8 cellular contexts compared by ENCODE assay signal in the genomic region with DNA sequence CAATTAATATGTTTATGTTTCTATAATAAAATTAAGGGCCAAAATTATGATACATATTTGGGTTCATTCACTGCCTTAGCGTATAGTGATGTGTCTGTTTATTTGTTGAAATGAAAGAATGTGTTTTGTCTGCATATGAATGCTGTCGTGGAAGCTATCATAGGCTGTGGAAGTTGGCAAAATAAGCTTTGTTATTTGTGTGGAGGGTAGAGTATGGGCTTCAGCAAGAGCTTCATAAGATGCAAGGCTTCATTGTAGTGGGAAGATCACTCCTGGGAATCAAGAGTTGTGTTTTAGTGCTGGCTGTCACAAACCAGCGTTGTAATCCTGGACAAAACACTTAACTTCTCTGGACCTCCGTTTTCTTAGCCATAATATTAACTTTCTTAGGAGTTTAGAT. TPM values are rescaled to one million over a fixed set of nuclear protein-coding genes. Genes with fewer than 3 reads are reported as not detected.
DNase-seq lines count a peak whose midpoint lies in the region; ATAC-seq and TF ChIP-seq lines count a peak whose summit lies in the region.

No MANE protein-coding gene starts in this region.

- H3K36me3 ChIP-seq in DND-41 (ENCODE audit: insufficient read depth, low read length) (no peaks in the 10 kb centered on the region; the same call in 1 of the 2 replicates), OCI-LY1 (ENCODE audit: insufficient read depth, low read length) (no peaks in the 10 kb centered on the region; the same call in 1 of the 2 replicates), ovary (no peaks in the 10 kb centered on the region)

- H3K27ac Mint-ChIP-seq in endothelial cell (ENCODE audit: unreplicated experiment): no peak overlapping the region

- H3K4me1 Mint-ChIP-seq in endothelial cell (ENCODE audit: unreplicated experiment): peaks cover 33% of the 10 kb centered on the region

- intact Hi-C loops in ovary (cut with DNase I): loop anchor here in 2 of 4 donors (5.0 to 10.0 kb wide), 2 partner anchors 65 to 153 kb away; a partner anchor contains a TSS

- H3K27ac ChIP-seq in DND-41 (ENCODE audit: low read length) (peak overlapping the region; percentile 36; the same call in 1 of the 2 replicates), OCI-LY1 (ENCODE audit: low read depth, low read length, poor library complexity, severe bottlenecking) (peak overlapping the region; percentile 20), ovary (no peak overlapping the region)

- H3K27me3 ChIP-seq in DND-41 (ENCODE audit: insufficient read depth, low read length, poor library complexity) (no peaks in the 10 kb centered on the region), OCI-LY1 (ENCODE audit: insufficient read depth, low read length) (no peaks in the 10 kb centered on the region), ovary (no peaks in the 10 kb centered on the region)

- H4K20me1 ChIP-seq in DND-41 (ENCODE audit: insufficient read depth, low read length) (peaks cover 20% of the 10 kb centered on the region), OCI-LY1 (ENCODE audit: insufficient read depth, low read length) (no peaks in the 10 kb centered on the region)

- H3K9me3 Mint-ChIP-seq in endothelial cell (ENCODE audit: unreplicated experiment): no peaks in the 10 kb centered on the region

- H3K4me3 ChIP-seq in DND-41 (ENCODE audit: low read depth in 1 of 2, low read length in 2 of 2) (peak overlapping the region; percentile 44 to 67; a peak in 3 of 4 replicates), OCI-LY1 (ENCODE audit: low read depth, low read length, poor library complexity, severe bottlenecking) (peak overlapping the region; percentile 81), ovary (peak overlapping the region; percentile 93)

- peak overlapping the region; percentile 87 for H3K4me3 Mint-ChIP-seq in endothelial cell (ENCODE audit: unreplicated experiment)

- peaks cover 70% of the 10 kb centered on the region for H3K79me2 ChIP-seq in DND-41 (ENCODE audit: insufficient read depth, low read length)
- peaks cover 48% of the 10 kb centered on the region for H3K79me2 ChIP-seq in OCI-LY1 (ENCODE audit: insufficient read depth, low read length)

- DNase-seq in DND-41: no peak
- DNase-seq in endothelial cell (ENCODE audit: low spot score): no peak
- DNase-seq in ovary: no peak
- DNase-seq in NCI-H446 (lab: John Stamatoyannopoulos, UW): no peak
- DNase-seq in activated CD4-positive, CD25-positive, alpha-beta regulatory T cell treated with anti-CD3 and anti-CD28 coated beads, Interleukin-2, amount 50 U/mL, for 72 hours: no peak

- no peak for TF ChIP-seq CTCF in DND-41 (IDR thresholded peaks at IDR 0.05; ENCODE audit: borderline replicate concordance, extremely low read depth, low read length, poor library complexity, severe bottlenecking)
- TF ChIP-seq CTCF in OCI-LY1 (IDR thresholded peaks at IDR 0.05; ENCODE audit: low read length): no peak
- no peak for TF ChIP-seq CTCF in endothelial cell (IDR thresholded peaks at IDR 0.05; ENCODE audit: unreplicated experiment)
- no peak for TF ChIP-seq CTCF in ovary (IDR thresholded peaks at IDR 0.05)

- no peak for TF ChIP-seq EP300 in ovary (IDR thresholded peaks at IDR 0.05)

- H3K9me2 ChIP-seq in OCI-LY1 (ENCODE audit: low read depth, low read length): no peaks in the 10 kb centered on the region

- no peaks in the 10 kb centered on the region for H3F3A ChIP-seq in OCI-LY1 (ENCODE audit: insufficient read depth, low read length)

- H2AFZ ChIP-seq in DND-41 (ENCODE audit: low read depth, low read length) (no peak overlapping the region), OCI-LY1 (ENCODE audit: low read length) (no peak overlapping the region)

- H3K9ac ChIP-seq in DND-41 (ENCODE audit: low read depth, low read length) (peak overlapping the region; percentile 98), OCI-LY1 (ENCODE audit: low read length) (peak overlapping the region; percentile 58)

- H3K9me3 ChIP-seq in DND-41 (ENCODE audit: insufficient read depth, low read length, severe bottlenecking) (no peaks in the 10 kb centered on the region), OCI-LY1 (ENCODE audit: low read length) (no peaks in the 10 kb centered on the region), ovary (no peaks in the 10 kb centered on the region)

- H3K4me1 ChIP-seq in DND-41 (ENCODE audit: insufficient read depth, low read length) (peaks cover 46% of the 10 kb centered on the region), OCI-LY1 (ENCODE audit: insufficient read depth, low read length, severe bottlenecking) (peaks cover 32% of the 10 kb centered on the region), ovary (ENCODE audit: insufficient read depth) (peaks cover 4% of the 10 kb centered on the region)

- TF ChIP-seq POLR2A in ovary (IDR thresholded peaks at IDR 0.05): no peak

- 3 to 8% (median 4%) methylated on average over 4 of the region's 4 CpGs for WGBS in ovary, 3 donors

- ATAC-seq in DND-41 (ENCODE audit: insufficient read depth, low read depth): no peak
- ATAC-seq in HG03159 (IDR thresholded peaks at IDR 0.05; ENCODE audit: unreplicated experiment): no peak
- no peak for ATAC-seq in GM21390 (IDR thresholded peaks at IDR 0.05; ENCODE audit: unreplicated experiment)

- H3K4me2 ChIP-seq in DND-41 (ENCODE audit: insufficient read depth, low read length) (peak overlapping the region; percentile 72), OCI-LY1 (ENCODE audit: low read length) (peak overlapping the region; percentile 99)

- no peaks in the 10 kb centered on the region for H3K36me3 Mint-ChIP-seq in endothelial cell (ENCODE audit: low read depth, unreplicated experiment)

- peaks cover 2% of the 10 kb centered on the region for H3K27me3 Mint-ChIP-seq in endothelial cell (ENCODE audit: unreplicated experiment)

RNA-seq across cellular contexts. Expression of a gene that starts 2.5 kb away (rescaled TPM):
- total RNA-seq in endothelial cell (ENCODE audit: unreplicated experiment) (30.8 TPM), ovary (10 to 100 TPM; 38.8 to 71.5 (median 43.8) TPM)
- polyA plus RNA-seq in ovary: 10 to 100 TPM; 19.9 to 23.9 TPM

RNA-seq across cellular contexts. Expression of a gene that starts 51.5 kb away (rescaled TPM):
- total RNA-seq in endothelial cell (ENCODE audit: unreplicated experiment): 11.5 TPM
- total RNA-seq in ovary: 10 to 100 TPM; 13.4 to 19.3 (median 17.3) TPM
- polyA plus RNA-seq in ovary: 10 to 100 TPM; 18.4 to 28.2 TPM

Comparison
In these comparisons a context has a peak if more than half of its experiments do, and no peak if none do; other contexts are left out.
1. H3K27ac ChIP-seq: peak in DND-41 (single experiment) and OCI-LY1 (single experiment); none in ovary (0 of 2).
2. Peak in every context shown above with its lines, with median percentiles within 50 percentile points of each other: H3K4me3 ChIP-seq.